ENCODE assay signal across 16 cellular contexts in genomic region chr3:115693868-115694267, GRCh38.
DNase-seq lines count a peak whose midpoint lies in the region; ATAC-seq and TF ChIP-seq lines count a peak whose summit lies in the region.
"Had no signal": no experiment of that assay in that cellular context is flagged by ENCODE, and none has a peak within 500 bp of the region (broad histone marks: within the 10 kb centered on the region; RNA-seq: fewer than 3 reads in every experiment).

No MANE protein-coding gene starts in this region.

- H3K9me2 ChIP-seq in SK-N-SH: no peaks in the 10 kb centered on the region

- POLR2A ChIA-PET in SK-N-SH (lab: Yijun Ruan, JAX): interaction anchor here (0.8 to 2.5 kb wide), 9 partner anchors 16 to 1293 kb away, joined by 3 to 65 read pairs (median 5); partner anchors contain the start of gene ZBTB20

- peak overlapping the region; percentile 75; the same call in 1 of the 2 replicates for H2AFZ ChIP-seq in SK-N-SH (ENCODE audit: low read depth)

- TF ChIP-seq CTCF in SK-N-SH (IDR thresholded peaks at IDR 0.05): no peak

- H3K27ac ChIP-seq in SK-N-SH (ENCODE audit: low read depth in 2 of 2, low read length in 1 of 2): peak overlapping the region in 1 of 2 experiments; percentile 98; a peak in 3 of 4 replicates
- H3K27ac ChIP-seq: coronary artery, thyroid gland had no signal

- no peak for ATAC-seq in HG03354 (IDR thresholded peaks at IDR 0.05; ENCODE audit: poor library complexity, severe bottlenecking, unreplicated experiment)

- H3K9ac ChIP-seq in SK-N-SH: no peak overlapping the region

- no peaks in the 10 kb centered on the region for H3K9me3 ChIP-seq in SK-N-SH
- H3K9me3 ChIP-seq: MG63, thyroid gland had no signal

- no peak for TF ChIP-seq RAD21 in SK-N-SH (IDR thresholded peaks at IDR 0.05; ENCODE audit: low read length)

- H3K4me2 ChIP-seq in SK-N-SH: no peak overlapping the region

- H3K79me2 ChIP-seq in SK-N-SH (ENCODE audit: insufficient read depth): no peaks in the 10 kb centered on the region

- peaks cover 6% of the 10 kb centered on the region for H3F3A ChIP-seq in SK-N-SH (replicated peaks; ENCODE audit: insufficient read depth)

- DNase-seq in NCI-H345 (lab: John Stamatoyannopoulos, UW) (peak; percentile 31), NCI-H345 treated with DMSO at 0.1 percent for 48 hours (lab: John Stamatoyannopoulos, UW; ENCODE audit: unreplicated experiment) (no peak), SK-N-SH (peak; percentile 70), hippocampal formation (lab: John Stamatoyannopoulos, UW) (peak; percentile 23 to 26), DMS79 treated with DMSO at 0.1 percent for 48 hours (lab: John Stamatoyannopoulos, UW) (no peak), HPDE6-E6E7 (ENCODE audit: extremely low spot score) (no peak), NCI-H2081 (lab: John Stamatoyannopoulos, UW) (no peak)
- DNase-seq: activated CD4-positive, alpha-beta T cell treated with anti-CD3 and anti-CD28 coated beads, Interleukin-2, amount 50 U/mL, for 1 hour; activated naive CD4-positive, alpha-beta T cell; stimulated activated CD4-positive, alpha-beta T cell treated with anti-CD3 and anti-CD28 coated beads, Interleukin-15, amount 100 ng/mL, for 24 hours; stimulated activated naive B cell treated with anti-CD40 and anti-IgM and Interleukin-4, amounts not matched to agents 10 μg/mL and 1 μg/mL and 100 μg/mL, for 72 hours; T-helper 1 cell; thyroid gland had no signal

- peaks cover 0 to 21% of the 10 kb centered on the region in 2 experiments; a peak in 3 of 4 replicates for H3K4me1 ChIP-seq in SK-N-SH (ENCODE audit: control insufficient read depth in 1 of 2, insufficient read depth in 2 of 2, low read depth in 1 of 2, low read length in 1 of 2)
- H3K4me1 ChIP-seq: thyroid gland had no signal

- no peaks in the 10 kb centered on the region for H3K36me3 ChIP-seq in SK-N-SH (replicated peaks in 1 of 2; ENCODE audit: control insufficient read depth in 1 of 2, insufficient read depth in 2 of 2, low read length in 1 of 2)
- H3K36me3 ChIP-seq: MG63, thyroid gland had no signal

- no peaks in the 10 kb centered on the region for H3K27me3 ChIP-seq in SK-N-SH (ENCODE audit: insufficient read depth)
- H3K27me3 ChIP-seq: MG63, thyroid gland had no signal

- no peak for TF ChIP-seq EP300 in SK-N-SH (IDR thresholded peaks at IDR 0.05; ENCODE audit: borderline replicate concordance in 1 of 2, low read depth in 1 of 2, low read length in 1 of 2)

- no peaks in the 10 kb centered on the region for H4K20me1 ChIP-seq in SK-N-SH (ENCODE audit: insufficient read depth)

- no peak overlapping the region for H3K4me3 ChIP-seq in SK-N-SH (ENCODE audit: low read depth in 2 of 2, low read length in 1 of 2)
- H3K4me3 ChIP-seq: coronary artery, MG63, thyroid gland had no signal

- WGBS in SK-N-SH (ENCODE audit: low lambda C conversion rate): 54% methylated on average over 9 of the region's 9 CpGs

- CTCF ChIA-PET in SK-N-SH (lab: Yijun Ruan, JAX): interaction anchor here (0.8 to 2.5 kb wide), 31 partner anchors 9 to 602 kb away, joined by 3 to 85 read pairs (median 6); partner anchors contain the start of gene GAP43

TF ChIP-seq in SK-N-SH, 30 proteins besides CTCF, POLR2A, EP300 and RAD21:
- TF ChIP-seq CHD2 (IDR thresholded peaks at IDR 0.05; ENCODE audit: low read length, partially characterized antibody) (peak; percentile 39), GATA2 (CRISPR knock-in tag; IDR thresholded peaks at IDR 0.05) (peak; percentile 74), RCOR1 (IDR thresholded peaks at IDR 0.05; ENCODE audit: low read length) (peak; percentile 29; the same call in 1 of the 2 replicates), MXI1 (IDR thresholded peaks at IDR 0.05; ENCODE audit: low read depth, low read length) (peak; percentile 61; the same call in 1 of the 2 replicates)
- TF ChIP-seq, protein P1, sequence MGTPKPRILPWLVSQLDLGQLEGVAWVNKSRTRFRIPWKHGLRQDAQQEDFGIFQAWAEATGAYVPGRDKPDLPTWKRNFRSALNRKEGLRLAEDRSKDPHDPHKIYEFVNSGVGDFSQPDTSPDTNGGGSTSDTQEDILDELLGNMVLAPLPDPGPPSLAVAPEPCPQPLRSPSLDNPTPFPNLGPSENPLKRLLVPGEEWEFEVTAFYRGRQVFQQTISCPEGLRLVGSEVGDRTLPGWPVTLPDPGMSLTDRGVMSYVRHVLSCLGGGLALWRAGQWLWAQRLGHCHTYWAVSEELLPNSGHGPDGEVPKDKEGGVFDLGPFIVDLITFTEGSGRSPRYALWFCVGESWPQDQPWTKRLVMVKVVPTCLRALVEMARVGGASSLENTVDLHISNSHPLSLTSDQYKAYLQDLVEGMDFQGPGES (IDR thresholded peaks at IDR 0.05; ENCODE audit: low read depth, low read length): no peak
TF ChIP-seq in SK-N-SH: peak in this region for 4.

Comparison
In these comparisons a context has a peak if more than half of its experiments do, and no peak if none do; other contexts are left out.
1. DNase-seq: peak in NCI-H345 (single experiment), SK-N-SH (single experiment) and hippocampal formation (2 of 2); none in NCI-H345 treated with DMSO at 0.1 percent for 48 hours (single experiment), DMS79 treated with DMSO at 0.1 percent for 48 hours (single experiment), HPDE6-E6E7 (single experiment) and NCI-H2081 (0 of 2).